1 cellular context compared by ENCODE assay signal in the genomic region with DNA sequence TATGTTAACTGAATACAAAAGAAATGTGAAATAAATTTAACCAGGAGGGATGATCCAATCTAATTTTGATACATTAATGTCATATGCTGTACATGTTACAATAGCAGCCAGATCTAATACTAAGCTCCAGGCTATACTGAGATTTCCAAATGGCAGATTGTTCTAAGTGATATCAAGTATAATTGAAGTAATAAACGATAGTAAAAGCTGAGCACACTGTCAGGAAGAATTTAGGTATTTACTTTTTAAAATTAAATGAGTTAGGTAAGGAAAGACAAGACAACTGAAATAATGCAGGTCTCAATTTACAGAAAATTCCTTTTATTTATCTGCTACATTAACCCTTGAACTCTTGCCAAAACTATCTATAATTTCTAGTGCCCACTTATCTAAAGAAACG.
A peak's percentile ranks its signal among the peaks of the same experiment; 100 is the strongest.
TF ChIP-seq lines count a peak whose summit lies in the region.

No MANE protein-coding gene starts in this region.

TF ChIP-seq in SK-N-SH, 30 proteins besides CTCF, POLR2A, EP300 and RAD21 (continued from another document):
- TF ChIP-seq, protein P1, sequence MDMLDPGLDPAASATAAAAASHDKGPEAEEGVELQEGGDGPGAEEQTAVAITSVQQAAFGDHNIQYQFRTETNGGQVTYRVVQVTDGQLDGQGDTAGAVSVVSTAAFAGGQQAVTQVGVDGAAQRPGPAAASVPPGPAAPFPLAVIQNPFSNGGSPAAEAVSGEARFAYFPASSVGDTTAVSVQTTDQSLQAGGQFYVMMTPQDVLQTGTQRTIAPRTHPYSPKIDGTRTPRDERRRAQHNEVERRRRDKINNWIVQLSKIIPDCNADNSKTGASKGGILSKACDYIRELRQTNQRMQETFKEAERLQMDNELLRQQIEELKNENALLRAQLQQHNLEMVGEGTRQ (IDR thresholded peaks at IDR 0.05; ENCODE audit: borderline replicate concordance, low read depth, low read length): no peak
- TF ChIP-seq NFIC (IDR thresholded peaks at IDR 0.05; ENCODE audit: borderline replicate concordance): 0 out of 2 replicates have a peak, but pooled peaks have one; percentile 5
- TF ChIP-seq, protein P2, sequence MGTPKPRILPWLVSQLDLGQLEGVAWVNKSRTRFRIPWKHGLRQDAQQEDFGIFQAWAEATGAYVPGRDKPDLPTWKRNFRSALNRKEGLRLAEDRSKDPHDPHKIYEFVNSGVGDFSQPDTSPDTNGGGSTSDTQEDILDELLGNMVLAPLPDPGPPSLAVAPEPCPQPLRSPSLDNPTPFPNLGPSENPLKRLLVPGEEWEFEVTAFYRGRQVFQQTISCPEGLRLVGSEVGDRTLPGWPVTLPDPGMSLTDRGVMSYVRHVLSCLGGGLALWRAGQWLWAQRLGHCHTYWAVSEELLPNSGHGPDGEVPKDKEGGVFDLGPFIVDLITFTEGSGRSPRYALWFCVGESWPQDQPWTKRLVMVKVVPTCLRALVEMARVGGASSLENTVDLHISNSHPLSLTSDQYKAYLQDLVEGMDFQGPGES (IDR thresholded peaks at IDR 0.05; ENCODE audit: low read depth, low read length): no peak
- no peak for TF ChIP-seq SIN3A (IDR thresholded peaks at IDR 0.05; ENCODE audit: borderline replicate concordance, low read depth, low read length)
- peak; percentile 66 for TF ChIP-seq CHD2 (IDR thresholded peaks at IDR 0.05; ENCODE audit: low read length, partially characterized antibody)
- no peak for TF ChIP-seq RFX5 (IDR thresholded peaks at IDR 0.05; ENCODE audit: low read length)
- TF ChIP-seq, protein P3, sequence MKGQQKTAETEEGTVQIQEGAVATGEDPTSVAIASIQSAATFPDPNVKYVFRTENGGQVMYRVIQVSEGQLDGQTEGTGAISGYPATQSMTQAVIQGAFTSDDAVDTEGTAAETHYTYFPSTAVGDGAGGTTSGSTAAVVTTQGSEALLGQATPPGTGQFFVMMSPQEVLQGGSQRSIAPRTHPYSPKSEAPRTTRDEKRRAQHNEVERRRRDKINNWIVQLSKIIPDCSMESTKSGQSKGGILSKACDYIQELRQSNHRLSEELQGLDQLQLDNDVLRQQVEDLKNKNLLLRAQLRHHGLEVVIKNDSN (IDR thresholded peaks at IDR 0.05; ENCODE audit: borderline replicate concordance, low read depth): no peak
- TF ChIP-seq YY1 (IDR thresholded peaks at IDR 0.05; ENCODE audit: low read depth): no peak
- no peak for TF ChIP-seq EZH2phosphoT487 (IDR thresholded peaks at IDR 0.05; ENCODE audit: borderline replicate concordance, low read depth)
- no peak for TF ChIP-seq POLR2AphosphoS5 (IDR thresholded peaks at IDR 0.05; ENCODE audit: low read depth, low read length)
- TF ChIP-seq, protein P4, sequence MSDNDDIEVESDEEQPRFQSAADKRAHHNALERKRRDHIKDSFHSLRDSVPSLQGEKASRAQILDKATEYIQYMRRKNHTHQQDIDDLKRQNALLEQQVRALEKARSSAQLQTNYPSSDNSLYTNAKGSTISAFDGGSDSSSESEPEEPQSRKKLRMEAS (IDR thresholded peaks at IDR 0.05; ENCODE audit: low read depth): no peak
- TF ChIP-seq RCOR1 (IDR thresholded peaks at IDR 0.05; ENCODE audit: low read length): peak; percentile 89
- no peak for TF ChIP-seq RXRA (IDR thresholded peaks at IDR 0.05; ENCODE audit: borderline replicate concordance, low read depth)
- no peak for TF ChIP-seq GABPA (IDR thresholded peaks at IDR 0.05; ENCODE audit: low read depth)
- peak; percentile 57; the same call in 1 of the 2 replicates for TF ChIP-seq MXI1 (IDR thresholded peaks at IDR 0.05; ENCODE audit: low read depth, low read length)
- 0 out of 2 replicates have a peak, but pooled peaks have one; percentile 5 for TF ChIP-seq JUND (IDR thresholded peaks at IDR 0.05)
- TF ChIP-seq, protein P5, sequence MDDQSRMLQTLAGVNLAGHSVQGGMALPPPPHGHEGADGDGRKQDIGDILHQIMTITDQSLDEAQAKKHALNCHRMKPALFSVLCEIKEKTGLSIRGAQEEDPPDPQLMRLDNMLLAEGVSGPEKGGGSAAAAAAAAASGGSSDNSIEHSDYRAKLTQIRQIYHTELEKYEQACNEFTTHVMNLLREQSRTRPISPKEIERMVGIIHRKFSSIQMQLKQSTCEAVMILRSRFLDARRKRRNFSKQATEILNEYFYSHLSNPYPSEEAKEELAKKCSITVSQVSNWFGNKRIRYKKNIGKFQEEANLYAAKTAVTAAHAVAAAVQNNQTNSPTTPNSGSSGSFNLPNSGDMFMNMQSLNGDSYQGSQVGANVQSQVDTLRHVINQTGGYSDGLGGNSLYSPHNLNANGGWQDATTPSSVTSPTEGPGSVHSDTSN (IDR thresholded peaks at IDR 0.05): peak; percentile 24; the same call in 1 of the 2 replicates
- TF ChIP-seq SMC3 (IDR thresholded peaks at IDR 0.05; ENCODE audit: low read depth, low read length): no peak
- TF ChIP-seq FOSL2 (IDR thresholded peaks at IDR 0.05; ENCODE audit: borderline replicate concordance, low read depth): no peak
- TF ChIP-seq ELF1 (IDR thresholded peaks at IDR 0.05): no peak
